In genomic region chr3:20173844-20174410, GRCh38 we compare ENCODE assay signal across 1 cellular context.
TF ChIP-seq lines count a peak whose summit lies in the region.

No MANE protein-coding gene starts in this region.

TF ChIP-seq in GM12878, 131 proteins besides CTCF, POLR2A, EP300 and RAD21 (continued from another document):
- no peak for TF ChIP-seq RAD51 (IDR thresholded peaks at IDR 0.05)
- TF ChIP-seq CBX3 (IDR thresholded peaks at IDR 0.05; ENCODE audit: borderline replicate concordance, low read depth): no peak
- TF ChIP-seq FOXK2 (IDR thresholded peaks at IDR 0.05): no peak
TF ChIP-seq in GM12878: peak in this region for 0.
